ENCODE assay signal across 22 cellular contexts in the genomic region with DNA sequence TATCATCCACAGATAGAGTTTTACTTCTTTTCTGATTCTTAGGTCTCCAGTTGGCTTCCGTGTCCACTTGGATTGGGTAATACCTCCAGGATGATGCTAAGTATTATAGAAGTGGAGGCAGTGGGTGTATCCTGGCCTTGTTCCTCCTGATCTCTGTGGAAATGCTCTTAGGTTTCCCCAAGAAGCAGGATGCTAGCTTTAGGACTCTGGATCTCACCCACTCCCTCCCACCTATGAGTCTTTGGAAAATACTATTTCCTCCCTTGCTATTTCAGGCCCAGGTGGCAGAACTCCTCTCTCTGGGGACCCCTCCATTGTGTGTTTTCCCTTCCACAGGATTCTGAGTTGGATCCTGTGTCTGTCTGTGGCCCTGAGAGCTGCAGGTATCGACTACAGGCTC.
DNase-seq lines count a peak whose midpoint lies in the region; ATAC-seq and TF ChIP-seq lines count a peak whose summit lies in the region.
"Had no signal": no experiment of that assay in that cellular context is flagged by ENCODE, and none has a peak within 500 bp of the region (broad histone marks: within the 10 kb centered on the region; RNA-seq: fewer than 3 reads in every experiment).

No MANE protein-coding gene starts in this region.

- no peaks in the 10 kb centered on the region for H3K9me3 Mint-ChIP-seq in activated T-helper 17 cell treated with anti-CD3 and anti-CD28 coated beads, Interleukin-2, amount 50 U/mL, for 72 hours
- H3K9me3 Mint-ChIP-seq in neural progenitor cell, result peaks cover 8% of the 10 kb centered on the region
- no peaks in the 10 kb centered on the region for H3K9me3 Mint-ChIP-seq in stimulated activated effector memory CD8-positive, alpha-beta T cell treated with anti-CD3 and anti-CD28 coated beads, Interleukin-12 subunit alpha, Interleukin-12 subunit beta, amount 100 ng/mL, for 72 hours
- H3K9me3 Mint-ChIP-seq: HFFc6 had no signal

- H3K4me1 ChIP-seq in HEK293 (ENCODE audit: control insufficient read depth, insufficient read depth, low read length) (peaks cover 4% of the 10 kb centered on the region; the same call in 1 of the 2 replicates), neural progenitor cell (peaks cover 14% of the 10 kb centered on the region)

- DNase-seq in neural progenitor cell (ENCODE audit: low spot score), result no peak
- DNase-seq in stimulated activated effector memory CD8-positive, alpha-beta T cell treated with anti-CD3 and anti-CD28 coated beads, Interleukin-12 subunit alpha, Interleukin-12 subunit beta, amount 100 ng/mL, for 72 hours (ENCODE audit: low spot score in 2 of 2), result no peak
- DNase-seq in DMS53 (lab: John Stamatoyannopoulos, UW), result no peak
- DNase-seq in AG20443 (ENCODE audit: low spot score), result no peak
- DNase-seq in KBM-7, result no peak
- DNase-seq: ACHN; AML-193; Calu3; CD4-positive, alpha-beta memory T cell; DND-41; EL; GM23248; HFFc6; Karpas-422 had no signal

- no peaks in the 10 kb centered on the region for H3K36me3 ChIP-seq in HEK293 (ENCODE audit: control insufficient read depth in 2 of 2, insufficient read depth in 1 of 2, low read length in 2 of 2)
- H3K36me3 ChIP-seq in neural progenitor cell, result no peaks in the 10 kb centered on the region
- H3K36me3 ChIP-seq: HAP-1 had no signal

- H2AFZ ChIP-seq in neural progenitor cell (replicated peaks), result no peak overlapping the region
- H2AFZ ChIP-seq: GM23248 had no signal

- H3K27ac ChIP-seq in HEK293 (ENCODE audit: extremely low read depth, low read depth, low read length) (no peak overlapping the region), neural progenitor cell (no peak overlapping the region)
- H3K27ac ChIP-seq: GM23248, HL-60 had no signal

- POLR2A ChIA-PET in HEK293 (lab: Yijun Ruan, JAX), result no interaction called here

- CTCF ChIA-PET in HEK293 (lab: Yijun Ruan, JAX), result no interaction called here

- in situ Hi-C loops in KBM-7 (cut with MboI; ENCODE audit: low pct_unique_long_range_greater_than_20kb, low sequenced_read_pairs), result loop anchor here (25.0 kb wide), 1 partner anchor 102 kb away; no protein-coding TSS in a partner anchor

- H3K9ac ChIP-seq in neural progenitor cell, result no peak overlapping the region
- H3K9ac ChIP-seq: GM23248 had no signal

- no peaks in the 10 kb centered on the region for H3F3A ChIP-seq in neural progenitor cell (ENCODE audit: low read depth)

- no peak for ATAC-seq in activated T-helper 17 cell treated with anti-CD3 and anti-CD28 coated beads, Interleukin-2, amount 50 U/mL, for 72 hours (replicated peaks)
- ATAC-seq in stimulated activated effector memory CD8-positive, alpha-beta T cell treated with anti-CD3 and anti-CD28 coated beads, Interleukin-12 subunit alpha, Interleukin-12 subunit beta, amount 100 ng/mL, for 72 hours, result no peak
- ATAC-seq in GM21529 (IDR thresholded peaks at IDR 0.05; ENCODE audit: unreplicated experiment), result no peak
- ATAC-seq: GM12878, K562 had no signal

- H3K4me2 ChIP-seq in neural progenitor cell, result peak overlapping the region; percentile 55

- no peaks in the 10 kb centered on the region for H3K9me3 ChIP-seq in HEK293 (ENCODE audit: control insufficient read depth, insufficient read depth, low read depth, low read length)
- no peaks in the 10 kb centered on the region for H3K9me3 ChIP-seq in neural progenitor cell (ENCODE audit: low read depth)
- H3K9me3 ChIP-seq: HAP-1 had no signal

- H3K4me3 ChIP-seq in HEK293 (ENCODE audit: low read depth, low read length) (no peak overlapping the region), neural progenitor cell (no peak overlapping the region)
- H3K4me3 ChIP-seq: GM12878, GM23248, HAP-1, K562 had no signal

- H3K4me1 Mint-ChIP-seq in activated T-helper 17 cell treated with anti-CD3 and anti-CD28 coated beads, Interleukin-2, amount 50 U/mL, for 72 hours, result no peaks in the 10 kb centered on the region
- peaks cover 16% of the 10 kb centered on the region for H3K4me1 Mint-ChIP-seq in neural progenitor cell
- no peaks in the 10 kb centered on the region for H3K4me1 Mint-ChIP-seq in stimulated activated effector memory CD8-positive, alpha-beta T cell treated with anti-CD3 and anti-CD28 coated beads, Interleukin-12 subunit alpha, Interleukin-12 subunit beta, amount 100 ng/mL, for 72 hours
- H3K4me1 Mint-ChIP-seq: CD14-positive monocyte had no signal

- H3K36me3 Mint-ChIP-seq in activated T-helper 17 cell treated with anti-CD3 and anti-CD28 coated beads, Interleukin-2, amount 50 U/mL, for 72 hours (ENCODE audit: low read depth), result no peaks in the 10 kb centered on the region
- H3K36me3 Mint-ChIP-seq in neural progenitor cell, result peaks cover 6% of the 10 kb centered on the region
- no peaks in the 10 kb centered on the region for H3K36me3 Mint-ChIP-seq in stimulated activated effector memory CD8-positive, alpha-beta T cell treated with anti-CD3 and anti-CD28 coated beads, Interleukin-12 subunit alpha, Interleukin-12 subunit beta, amount 100 ng/mL, for 72 hours
- H3K36me3 Mint-ChIP-seq: CD14-positive monocyte had no signal

- no peaks in the 10 kb centered on the region for H4K20me1 ChIP-seq in neural progenitor cell (ENCODE audit: low read depth)

- no peaks in the 10 kb centered on the region for H3K79me2 ChIP-seq in neural progenitor cell (ENCODE audit: low read depth)

- peaks cover 14% of the 10 kb centered on the region for H3K27me3 ChIP-seq in neural progenitor cell

- H3K27ac Mint-ChIP-seq in activated T-helper 17 cell treated with anti-CD3 and anti-CD28 coated beads, Interleukin-2, amount 50 U/mL, for 72 hours, result peak overlapping the region; percentile 25
- H3K27ac Mint-ChIP-seq in neural progenitor cell, result peak overlapping the region; percentile 42
- peak overlapping the region; percentile 54 for H3K27ac Mint-ChIP-seq in stimulated activated effector memory CD8-positive, alpha-beta T cell treated with anti-CD3 and anti-CD28 coated beads, Interleukin-12 subunit alpha, Interleukin-12 subunit beta, amount 100 ng/mL, for 72 hours
- H3K27ac Mint-ChIP-seq: CD14-positive monocyte; CD4-positive, alpha-beta memory T cell; HFFc6 had no signal

- TF ChIP-seq CTCF in HEK293 (tag by site-specific recombination; IDR thresholded peaks at IDR 0.05), result no peak
- TF ChIP-seq CTCF in neural progenitor cell (IDR thresholded peaks at IDR 0.05), result no peak

- no peak overlapping the region for H3K4me3 Mint-ChIP-seq in activated T-helper 17 cell treated with anti-CD3 and anti-CD28 coated beads, Interleukin-2, amount 50 U/mL, for 72 hours
- no peak overlapping the region for H3K4me3 Mint-ChIP-seq in neural progenitor cell
- H3K4me3 Mint-ChIP-seq in stimulated activated effector memory CD8-positive, alpha-beta T cell treated with anti-CD3 and anti-CD28 coated beads, Interleukin-12 subunit alpha, Interleukin-12 subunit beta, amount 100 ng/mL, for 72 hours, result no peak overlapping the region
- H3K4me3 Mint-ChIP-seq: CD14-positive monocyte; CD4-positive, alpha-beta memory T cell; HFFc6 had no signal

- no peaks in the 10 kb centered on the region for H3K27me3 Mint-ChIP-seq in activated T-helper 17 cell treated with anti-CD3 and anti-CD28 coated beads, Interleukin-2, amount 50 U/mL, for 72 hours
- no peaks in the 10 kb centered on the region for H3K27me3 Mint-ChIP-seq in neural progenitor cell (ENCODE audit: insufficient read depth, low read depth)
- H3K27me3 Mint-ChIP-seq: CD4-positive, alpha-beta memory T cell had no signal

TF ChIP-seq in HEK293, 187 proteins besides CTCF, POLR2A, EP300 and RAD21:
- TF ChIP-seq EGR2 (tag by site-specific recombination; IDR thresholded peaks at IDR 0.05; ENCODE audit: low read depth) (peak; percentile 76), ZFHX2 (tag by site-specific recombination; conservative IDR thresholded peaks at IDR 0.05) (peak; percentile 78)
- TF ChIP-seq, protein P1, sequence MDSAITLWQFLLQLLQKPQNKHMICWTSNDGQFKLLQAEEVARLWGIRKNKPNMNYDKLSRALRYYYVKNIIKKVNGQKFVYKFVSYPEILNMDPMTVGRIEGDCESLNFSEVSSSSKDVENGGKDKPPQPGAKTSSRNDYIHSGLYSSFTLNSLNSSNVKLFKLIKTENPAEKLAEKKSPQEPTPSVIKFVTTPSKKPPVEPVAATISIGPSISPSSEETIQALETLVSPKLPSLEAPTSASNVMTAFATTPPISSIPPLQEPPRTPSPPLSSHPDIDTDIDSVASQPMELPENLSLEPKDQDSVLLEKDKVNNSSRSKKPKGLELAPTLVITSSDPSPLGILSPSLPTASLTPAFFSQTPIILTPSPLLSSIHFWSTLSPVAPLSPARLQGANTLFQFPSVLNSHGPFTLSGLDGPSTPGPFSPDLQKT (IDR thresholded peaks at IDR 0.05; ENCODE audit: borderline replicate concordance, low read depth, low read length), result no peak
- TF ChIP-seq, protein P2, sequence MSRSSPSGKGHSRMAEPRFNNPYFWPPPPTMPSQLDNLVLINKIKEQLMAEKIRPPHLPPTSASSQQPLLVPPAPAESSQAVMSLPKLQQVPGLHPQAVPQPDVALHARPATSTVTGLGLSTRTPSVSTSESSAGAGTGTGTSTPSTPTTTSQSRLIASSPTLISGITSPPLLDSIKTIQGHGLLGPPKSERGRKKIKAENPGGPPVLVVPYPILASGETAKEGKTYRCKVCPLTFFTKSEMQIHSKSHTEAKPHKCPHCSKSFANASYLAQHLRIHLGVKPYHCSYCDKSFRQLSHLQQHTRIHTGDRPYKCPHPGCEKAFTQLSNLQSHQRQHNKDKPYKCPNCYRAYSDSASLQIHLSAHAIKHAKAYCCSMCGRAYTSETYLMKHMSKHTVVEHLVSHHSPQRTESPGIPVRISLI (tag by site-specific recombination; IDR thresholded peaks at IDR 0.05), result no peak
